In genomic region chr7:82481499-82482097, GRCh38 we compare ENCODE assay signal across 8 cellular contexts. TPM values are rescaled to one million over a fixed set of nuclear protein-coding genes. Genes with fewer than 3 reads are reported as not detected.
DNase-seq lines count a peak whose midpoint lies in the region; ATAC-seq, FAIRE-seq and TF ChIP-seq lines count a peak whose summit lies in the region.

No MANE protein-coding gene starts in this region.

- H3K4ac ChIP-seq in IMR-90 (ENCODE audit: low read depth, low read length): no peak overlapping the region

- no peak overlapping the region for H2BK20ac ChIP-seq in IMR-90 (ENCODE audit: low read depth, low read length)

- no peak overlapping the region for H4K91ac ChIP-seq in IMR-90 (ENCODE audit: insufficient read depth, low read depth, low read length)

- dilution Hi-C loops in IMR-90 (cut with HindIII; ENCODE audit: low sequenced_read_pairs, unreplicated experiment): no loop called here

- intact Hi-C loops in IMR-90 (cut with micrococcal nuclease) (loop anchor here (1.0 to 10.0 kb wide), 5 partner anchors 91 to 987 kb away; no protein-coding TSS in a partner anchor), kidney (cut with DNase I) (no loop called here)

- H4K20me1 ChIP-seq in IMR-90 (ENCODE audit: insufficient read depth, low read length): no peaks in the 10 kb centered on the region

- H3K23ac ChIP-seq in IMR-90 (ENCODE audit: low read depth, low read length): no peak overlapping the region

- no peak overlapping the region for H3K27ac ChIP-seq in IMR-90 (ENCODE audit: insufficient read depth, low read length)
- H3K27ac ChIP-seq in kidney (ENCODE audit: low read depth in 2 of 2, low read length in 2 of 2): no peak overlapping the region

- H3K36me3 ChIP-seq in IMR-90 (ENCODE audit: control insufficient read depth, insufficient read depth, low read length) (no peaks in the 10 kb centered on the region), adipocyte (ENCODE audit: control insufficient read depth, insufficient read depth, low read length, severe bottlenecking) (no peaks in the 10 kb centered on the region), kidney (ENCODE audit: control insufficient read depth in 1 of 2, insufficient read depth in 2 of 2, low read length in 2 of 2) (no peaks in the 10 kb centered on the region)

- no peaks in the 10 kb centered on the region for H3K79me1 ChIP-seq in IMR-90 (ENCODE audit: low read depth in 1 of 2, low read length in 2 of 2)

- no peak overlapping the region for H2BK120ac ChIP-seq in IMR-90 (ENCODE audit: low read depth, low read length)

- no peak overlapping the region for H2AK9ac ChIP-seq in IMR-90 (replicated peaks; ENCODE audit: low read depth, low read length, poor library complexity)

- no peak overlapping the region for H3K4me2 ChIP-seq in IMR-90 (ENCODE audit: low read depth, low read length)

- no peak overlapping the region for H2BK5ac ChIP-seq in IMR-90 (ENCODE audit: low read depth, low read length, poor library complexity, severe bottlenecking)

- POLR2A ChIA-PET in IMR-90 (lab: Charles Lee; ENCODE audit: unreplicated experiment): no interaction called here

- no peak overlapping the region for H3K56ac ChIP-seq in IMR-90 (ENCODE audit: extremely low read depth, insufficient read depth, low read length)

- no TSS peak for BruUV-seq in IMR-90 (replicated peaks; lab: Mats Ljungman, UMichigan)

- CTCF ChIA-PET in IMR-90 (lab: Yijun Ruan, JAX): interaction anchor here (0.5 to 1.3 kb wide), 5 partner anchors 10 to 988 kb away, joined by 3 to 4 read pairs (median 3); no protein-coding TSS in a partner anchor

- H3K14ac ChIP-seq in IMR-90 (replicated peaks; ENCODE audit: low read depth, low read length): no peak overlapping the region

- H3K4me3 ChIP-seq in IMR-90 (ENCODE audit: insufficient read depth, low read depth, low read length) (no peak overlapping the region), adipocyte (ENCODE audit: low read length) (no peak overlapping the region), kidney (ENCODE audit: low read length in 2 of 2) (no peak overlapping the region)

- FAIRE-seq in kidney (lab: Jason Lieb, UNC): peak; percentile 90

- peak; percentile 74 for TF ChIP-seq RAD21 in IMR-90 (IDR thresholded peaks at IDR 0.05; ENCODE audit: low read length)

- H2BK15ac ChIP-seq in IMR-90 (ENCODE audit: low read depth, low read length): no peak overlapping the region

- H2AK5ac ChIP-seq in IMR-90 (ENCODE audit: low read depth, low read length): no peak overlapping the region

- H3K9ac ChIP-seq in IMR-90 (ENCODE audit: low read depth, low read length) (no peak overlapping the region), adipocyte (ENCODE audit: low read length) (no peak overlapping the region), kidney (ENCODE audit: low read length in 2 of 2) (no peak overlapping the region)

- no peak overlapping the region for H4K5ac ChIP-seq in IMR-90 (ENCODE audit: low read depth, low read length)

- TF ChIP-seq POLR2A in IMR-90 (IDR thresholded peaks at IDR 0.05; ENCODE audit: low read depth, low read length): no peak

- in situ Hi-C loops in IMR-90 (cut with MboI; ENCODE audit: low sequenced_read_pairs): loop anchor here (10.0 kb wide), 1 partner anchor 247 kb away; no protein-coding TSS in a partner anchor

- no peak overlapping the region for H3K18ac ChIP-seq in IMR-90 (ENCODE audit: low read depth, low read length)

- H3K9me3 ChIP-seq in IMR-90 (ENCODE audit: control insufficient read depth, insufficient read depth, low read length) (no peaks in the 10 kb centered on the region), adipocyte (ENCODE audit: control insufficient read depth, low read length) (no peaks in the 10 kb centered on the region), kidney (ENCODE audit: control insufficient read depth in 1 of 2, low read length in 2 of 2) (no peaks in the 10 kb centered on the region)

- peak; percentile 29 for DNase-seq in AG20443 (ENCODE audit: low spot score)
- peak; percentile 43 for DNase-seq in IMR-90
- peak; percentile 74 for DNase-seq in adipocyte (ENCODE audit: low read depth)
- no peak for DNase-seq in kidney
- no peak for DNase-seq in activated gamma-delta T cell (lab: John Stamatoyannopoulos, UW)
- no peak for DNase-seq in ureter (ENCODE audit: low spot score)

- H3K27me3 ChIP-seq in IMR-90 (ENCODE audit: control insufficient read depth, insufficient read depth, low read length): no peaks in the 10 kb centered on the region
- H3K27me3 ChIP-seq in adipocyte (replicated peaks; ENCODE audit: control insufficient read depth, insufficient read depth, low read length): no peaks in the 10 kb centered on the region

- WGBS in IMR-90 (ENCODE audit: extremely low coverage in 2 of 2, insufficient read length in 1 of 2), 2 experiments: no CpG with 5 or more reads among the region's 3 CpGs

- no peak overlapping the region for H2AFZ ChIP-seq in IMR-90 (replicated peaks; ENCODE audit: low read length, poor library complexity)

- H3K4me1 ChIP-seq in IMR-90 (ENCODE audit: control insufficient read depth, insufficient read depth, low read length) (no peaks in the 10 kb centered on the region), adipocyte (ENCODE audit: control insufficient read depth, insufficient read depth, low read length) (peaks cover 8% of the 10 kb centered on the region), kidney (ENCODE audit: control insufficient read depth in 1 of 2, insufficient read depth in 1 of 2, low read depth in 1 of 2, low read length in 2 of 2) (no peaks in the 10 kb centered on the region)

- no peaks in the 10 kb centered on the region for H3K9me1 ChIP-seq in IMR-90 (ENCODE audit: insufficient read depth, low read length)

- H4K8ac ChIP-seq in IMR-90 (ENCODE audit: low read depth in 2 of 2, low read length in 2 of 2): no peak overlapping the region

- TF ChIP-seq CTCF in IMR-90 (conservative IDR thresholded peaks at IDR 0.05; ENCODE audit: low read depth, low read length) (peak; percentile 79), kidney (IDR thresholded peaks at IDR 0.05; ENCODE audit: borderline replicate concordance, extremely low read depth, insufficient read depth) (peak; percentile 46)

- ATAC-seq in GM18502 (IDR thresholded peaks at IDR 0.05; ENCODE audit: poor library complexity, unreplicated experiment) (peak; percentile 83), IMR-90 (ENCODE audit: low read depth) (0 out of 2 replicates have a peak, but pooled peaks have one; percentile 40), HG02852 (IDR thresholded peaks at IDR 0.05; ENCODE audit: unreplicated experiment) (no peak)

TF ChIP-seq in IMR-90, 13 proteins besides CTCF, POLR2A, EP300 and RAD21:
- TF ChIP-seq FOS (IDR thresholded peaks at IDR 0.05; ENCODE audit: low read depth, low read length): no peak
- no peak for TF ChIP-seq MXI1 (IDR thresholded peaks at IDR 0.05; ENCODE audit: borderline replicate concordance, low read depth, low read length)
- no peak for TF ChIP-seq ELK1 (IDR thresholded peaks at IDR 0.05; ENCODE audit: borderline replicate concordance, low read depth, low read length)
- peak; percentile 83 for TF ChIP-seq SMC3 (IDR thresholded peaks at IDR 0.05; ENCODE audit: low read depth, low read length)
- TF ChIP-seq USF2 (IDR thresholded peaks at IDR 0.05; ENCODE audit: low read depth, low read length): no peak

RNA-seq across cellular contexts. Expression of gene CACNA2D1, which starts 38.0 kb away (rescaled TPM):
- total RNA-seq in IMR-90 (2012; rRNA removed) (21.9 and 32.2 TPM in 2 replicates), kidney (18.3 TPM), ureter (20.2 TPM)
- polyA plus RNA-seq in IMR-90 (2012; rRNA removed) (5.3 and 5.8 TPM in 2 replicates), kidney (ENCODE audit: insufficient read depth, low read depth, low replicate concordance) (3.5 TPM)
- polyA plus RNA-seq in IMR-90 (2012; cell fraction: cytosol; rRNA removed): 1.0 TPM in 2 replicates
- 1.3 and 6.1 TPM in 2 replicates for polyA plus RNA-seq in IMR-90 (2012; cell fraction: nucleus; rRNA removed; ENCODE audit: low replicate concordance)

Comparison
In these comparisons a context has a peak if more than half of its experiments do, and no peak if none do; other contexts are left out.
1. DNase-seq: peak in AG20443 (single experiment), IMR-90 (single experiment) and adipocyte (single experiment); none in kidney (single experiment), activated gamma-delta T cell (single experiment) and ureter (single experiment).